ENCODE assay signal across 1 cellular context in the genomic region with DNA sequence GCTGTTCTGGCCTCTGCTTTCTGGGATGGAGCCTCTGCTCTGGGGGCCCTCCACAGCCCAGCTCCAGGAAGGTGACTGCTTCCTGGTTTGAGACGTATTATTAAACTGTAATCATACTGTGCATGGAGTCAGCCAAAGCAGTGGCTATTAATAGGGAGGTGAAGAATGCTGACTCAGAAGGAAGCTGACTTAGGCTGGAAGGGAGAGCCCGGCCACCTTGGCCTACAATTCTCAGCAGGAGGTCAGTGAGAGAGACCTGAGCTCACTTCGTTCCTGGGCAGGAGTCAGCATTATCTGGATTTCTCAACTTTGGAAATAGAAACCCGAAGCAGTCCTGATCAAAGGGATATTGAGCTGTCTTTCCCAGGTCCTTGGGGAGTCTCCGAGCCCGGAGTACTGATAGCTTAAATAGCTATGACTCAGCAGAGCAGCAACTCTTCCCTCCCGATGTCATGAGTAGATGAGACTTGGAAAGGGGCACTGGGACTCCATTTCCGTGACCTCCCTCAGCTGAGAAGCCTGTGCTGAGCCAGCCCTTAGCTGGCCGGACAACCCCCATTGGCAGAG.
TF ChIP-seq lines count a peak whose summit lies in the region.

No MANE protein-coding gene starts in this region.

TF ChIP-seq in K562, 482 proteins besides CTCF, POLR2A, EP300 and RAD21 (continued from another document and continues in another):
- TF ChIP-seq, protein P1, sequence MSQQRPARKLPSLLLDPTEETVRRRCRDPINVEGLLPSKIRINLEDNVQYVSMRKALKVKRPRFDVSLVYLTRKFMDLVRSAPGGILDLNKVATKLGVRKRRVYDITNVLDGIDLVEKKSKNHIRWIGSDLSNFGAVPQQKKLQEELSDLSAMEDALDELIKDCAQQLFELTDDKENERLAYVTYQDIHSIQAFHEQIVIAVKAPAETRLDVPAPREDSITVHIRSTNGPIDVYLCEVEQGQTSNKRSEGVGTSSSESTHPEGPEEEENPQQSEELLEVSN (IDR thresholded peaks at IDR 0.05; ENCODE audit: borderline replicate concordance in 1 of 2, extremely low read depth in 1 of 2, insufficient read depth in 1 of 2, insufficient read length in 1 of 2, low read depth in 1 of 2, low read length in 1 of 2, poor library complexity in 1 of 2, severe bottlenecking in 1 of 2) = peak; percentile 17 to 68
- TF ChIP-seq DPF2 (IDR thresholded peaks at IDR 0.05) (peak; percentile 85), HNRNPL (IDR thresholded peaks at IDR 0.05; ENCODE audit: low read depth, low read length) (no peak), GABPB1 (CRISPR knock-in tag; IDR thresholded peaks at IDR 0.05) (no peak), POLR3A (IDR thresholded peaks at IDR 0.05; ENCODE audit: borderline replicate concordance, extremely low read depth, insufficient read depth, insufficient read length) (no peak), MTA3 (IDR thresholded peaks at IDR 0.05; ENCODE audit: borderline replicate concordance) (peak; percentile 45; the same call in 1 of the 2 replicates), ZC3H11A (IDR thresholded peaks at IDR 0.05; ENCODE audit: low read depth, low read length) (no peak), ZC3H8 (IDR thresholded peaks at IDR 0.05) (no peak), ZFX (CRISPR knock-in tag; IDR thresholded peaks at IDR 0.05) (no peak), HDAC8 (tag; IDR thresholded peaks at IDR 0.05) (0 out of 2 replicates have a peak, but pooled peaks have one; percentile 41), SMC3 (conservative IDR thresholded peaks at IDR 0.05; ENCODE audit: insufficient read depth, low read depth, low read length) (no peak), MYNN (IDR thresholded peaks at IDR 0.05) (no peak), MYNN (CRISPR knock-in tag; IDR thresholded peaks at IDR 0.05) (no peak), MAFF (IDR thresholded peaks at IDR 0.05; ENCODE audit: low read length) (peak; percentile 92), NBN (IDR thresholded peaks at IDR 0.05; ENCODE audit: low read depth) (0 out of 2 replicates have a peak, but pooled peaks have one; percentile 25), CREBBP (IDR thresholded peaks at IDR 0.05; ENCODE audit: low read depth, low read length) (no peak), ZNF589 (CRISPR knock-in tag; IDR thresholded peaks at IDR 0.05; ENCODE audit: low read depth) (no peak), ZSCAN29 (IDR thresholded peaks at IDR 0.05) (no peak), ARID1B (IDR thresholded peaks at IDR 0.05) (peak; percentile 75), NFE2L1 (tag; IDR thresholded peaks at IDR 0.05; ENCODE audit: borderline replicate concordance, low read depth) (peak; percentile 52; the same call in 1 of the 2 replicates), HLTF (IDR thresholded peaks at IDR 0.05) (no peak), LEF1 (IDR thresholded peaks at IDR 0.05) (0 out of 2 replicates have a peak, but pooled peaks have one; percentile 29), HDAC3 (IDR thresholded peaks at IDR 0.05; ENCODE audit: borderline replicate concordance, partially characterized antibody) (no peak), ESRRA (IDR thresholded peaks at IDR 0.05; ENCODE audit: borderline replicate concordance, low read depth) (no peak)
- TF ChIP-seq, protein P2, sequence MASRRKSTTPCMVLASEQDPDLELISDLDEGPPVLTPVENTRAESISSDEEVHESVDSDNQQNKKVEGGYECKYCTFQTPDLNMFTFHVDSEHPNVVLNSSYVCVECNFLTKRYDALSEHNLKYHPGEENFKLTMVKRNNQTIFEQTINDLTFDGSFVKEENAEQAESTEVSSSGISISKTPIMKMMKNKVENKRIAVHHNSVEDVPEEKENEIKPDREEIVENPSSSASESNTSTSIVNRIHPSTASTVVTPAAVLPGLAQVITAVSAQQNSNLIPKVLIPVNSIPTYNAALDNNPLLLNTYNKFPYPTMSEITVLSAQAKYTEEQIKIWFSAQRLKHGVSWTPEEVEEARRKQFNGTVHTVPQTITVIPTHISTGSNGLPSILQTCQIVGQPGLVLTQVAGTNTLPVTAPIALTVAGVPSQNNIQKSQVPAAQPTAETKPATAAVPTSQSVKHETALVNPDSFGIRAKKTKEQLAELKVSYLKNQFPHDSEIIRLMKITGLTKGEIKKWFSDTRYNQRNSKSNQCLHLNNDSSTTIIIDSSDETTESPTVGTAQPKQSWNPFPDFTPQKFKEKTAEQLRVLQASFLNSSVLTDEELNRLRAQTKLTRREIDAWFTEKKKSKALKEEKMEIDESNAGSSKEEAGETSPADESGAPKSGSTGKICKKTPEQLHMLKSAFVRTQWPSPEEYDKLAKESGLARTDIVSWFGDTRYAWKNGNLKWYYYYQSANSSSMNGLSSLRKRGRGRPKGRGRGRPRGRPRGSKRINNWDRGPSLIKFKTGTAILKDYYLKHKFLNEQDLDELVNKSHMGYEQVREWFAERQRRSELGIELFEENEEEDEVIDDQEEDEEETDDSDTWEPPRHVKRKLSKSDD (conservative IDR thresholded peaks at IDR 0.05; ENCODE audit: low read length) = no peak
- TF ChIP-seq, protein P3, sequence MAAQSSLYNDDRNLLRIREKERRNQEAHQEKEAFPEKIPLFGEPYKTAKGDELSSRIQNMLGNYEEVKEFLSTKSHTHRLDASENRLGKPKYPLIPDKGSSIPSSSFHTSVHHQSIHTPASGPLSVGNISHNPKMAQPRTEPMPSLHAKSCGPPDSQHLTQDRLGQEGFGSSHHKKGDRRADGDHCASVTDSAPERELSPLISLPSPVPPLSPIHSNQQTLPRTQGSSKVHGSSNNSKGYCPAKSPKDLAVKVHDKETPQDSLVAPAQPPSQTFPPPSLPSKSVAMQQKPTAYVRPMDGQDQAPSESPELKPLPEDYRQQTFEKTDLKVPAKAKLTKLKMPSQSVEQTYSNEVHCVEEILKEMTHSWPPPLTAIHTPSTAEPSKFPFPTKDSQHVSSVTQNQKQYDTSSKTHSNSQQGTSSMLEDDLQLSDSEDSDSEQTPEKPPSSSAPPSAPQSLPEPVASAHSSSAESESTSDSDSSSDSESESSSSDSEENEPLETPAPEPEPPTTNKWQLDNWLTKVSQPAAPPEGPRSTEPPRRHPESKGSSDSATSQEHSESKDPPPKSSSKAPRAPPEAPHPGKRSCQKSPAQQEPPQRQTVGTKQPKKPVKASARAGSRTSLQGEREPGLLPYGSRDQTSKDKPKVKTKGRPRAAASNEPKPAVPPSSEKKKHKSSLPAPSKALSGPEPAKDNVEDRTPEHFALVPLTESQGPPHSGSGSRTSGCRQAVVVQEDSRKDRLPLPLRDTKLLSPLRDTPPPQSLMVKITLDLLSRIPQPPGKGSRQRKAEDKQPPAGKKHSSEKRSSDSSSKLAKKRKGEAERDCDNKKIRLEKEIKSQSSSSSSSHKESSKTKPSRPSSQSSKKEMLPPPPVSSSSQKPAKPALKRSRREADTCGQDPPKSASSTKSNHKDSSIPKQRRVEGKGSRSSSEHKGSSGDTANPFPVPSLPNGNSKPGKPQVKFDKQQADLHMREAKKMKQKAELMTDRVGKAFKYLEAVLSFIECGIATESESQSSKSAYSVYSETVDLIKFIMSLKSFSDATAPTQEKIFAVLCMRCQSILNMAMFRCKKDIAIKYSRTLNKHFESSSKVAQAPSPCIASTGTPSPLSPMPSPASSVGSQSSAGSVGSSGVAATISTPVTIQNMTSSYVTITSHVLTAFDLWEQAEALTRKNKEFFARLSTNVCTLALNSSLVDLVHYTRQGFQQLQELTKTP (IDR thresholded peaks at IDR 0.05; ENCODE audit: low read depth in 1 of 2, partially characterized antibody in 2 of 2) = peak in 1 of 2 experiments; percentile 42
- TF ChIP-seq, protein P4, sequence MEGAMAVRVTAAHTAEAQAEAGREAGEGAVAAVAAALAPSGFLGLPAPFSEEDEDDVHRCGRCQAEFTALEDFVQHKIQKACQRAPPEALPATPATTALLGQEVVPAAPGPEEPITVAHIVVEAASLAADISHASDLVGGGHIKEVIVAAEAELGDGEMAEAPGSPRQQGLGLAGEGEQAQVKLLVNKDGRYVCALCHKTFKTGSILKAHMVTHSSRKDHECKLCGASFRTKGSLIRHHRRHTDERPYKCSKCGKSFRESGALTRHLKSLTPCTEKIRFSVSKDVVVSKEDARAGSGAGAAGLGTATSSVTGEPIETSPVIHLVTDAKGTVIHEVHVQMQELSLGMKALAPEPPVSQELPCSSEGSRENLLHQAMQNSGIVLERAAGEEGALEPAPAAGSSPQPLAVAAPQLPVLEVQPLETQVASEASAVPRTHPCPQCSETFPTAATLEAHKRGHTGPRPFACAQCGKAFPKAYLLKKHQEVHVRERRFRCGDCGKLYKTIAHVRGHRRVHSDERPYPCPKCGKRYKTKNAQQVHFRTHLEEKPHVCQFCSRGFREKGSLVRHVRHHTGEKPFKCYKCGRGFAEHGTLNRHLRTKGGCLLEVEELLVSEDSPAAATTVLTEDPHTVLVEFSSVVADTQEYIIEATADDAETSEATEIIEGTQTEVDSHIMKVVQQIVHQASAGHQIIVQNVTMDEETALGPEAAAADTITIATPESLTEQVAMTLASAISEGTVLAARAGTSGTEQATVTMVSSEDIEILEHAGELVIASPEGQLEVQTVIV (CRISPR knock-in tag; IDR thresholded peaks at IDR 0.05; ENCODE audit: borderline replicate concordance) = no peak
- TF ChIP-seq, protein P5, sequence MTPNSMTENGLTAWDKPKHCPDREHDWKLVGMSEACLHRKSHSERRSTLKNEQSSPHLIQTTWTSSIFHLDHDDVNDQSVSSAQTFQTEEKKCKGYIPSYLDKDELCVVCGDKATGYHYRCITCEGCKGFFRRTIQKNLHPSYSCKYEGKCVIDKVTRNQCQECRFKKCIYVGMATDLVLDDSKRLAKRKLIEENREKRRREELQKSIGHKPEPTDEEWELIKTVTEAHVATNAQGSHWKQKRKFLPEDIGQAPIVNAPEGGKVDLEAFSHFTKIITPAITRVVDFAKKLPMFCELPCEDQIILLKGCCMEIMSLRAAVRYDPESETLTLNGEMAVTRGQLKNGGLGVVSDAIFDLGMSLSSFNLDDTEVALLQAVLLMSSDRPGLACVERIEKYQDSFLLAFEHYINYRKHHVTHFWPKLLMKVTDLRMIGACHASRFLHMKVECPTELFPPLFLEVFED (CRISPR knock-in tag; conservative IDR thresholded peaks at IDR 0.05) = no peak
- TF ChIP-seq, protein P6, sequence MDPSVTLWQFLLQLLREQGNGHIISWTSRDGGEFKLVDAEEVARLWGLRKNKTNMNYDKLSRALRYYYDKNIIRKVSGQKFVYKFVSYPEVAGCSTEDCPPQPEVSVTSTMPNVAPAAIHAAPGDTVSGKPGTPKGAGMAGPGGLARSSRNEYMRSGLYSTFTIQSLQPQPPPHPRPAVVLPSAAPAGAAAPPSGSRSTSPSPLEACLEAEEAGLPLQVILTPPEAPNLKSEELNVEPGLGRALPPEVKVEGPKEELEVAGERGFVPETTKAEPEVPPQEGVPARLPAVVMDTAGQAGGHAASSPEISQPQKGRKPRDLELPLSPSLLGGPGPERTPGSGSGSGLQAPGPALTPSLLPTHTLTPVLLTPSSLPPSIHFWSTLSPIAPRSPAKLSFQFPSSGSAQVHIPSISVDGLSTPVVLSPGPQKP (CRISPR knock-in tag; IDR thresholded peaks at IDR 0.05) = no peak
- TF ChIP-seq, protein P7, sequence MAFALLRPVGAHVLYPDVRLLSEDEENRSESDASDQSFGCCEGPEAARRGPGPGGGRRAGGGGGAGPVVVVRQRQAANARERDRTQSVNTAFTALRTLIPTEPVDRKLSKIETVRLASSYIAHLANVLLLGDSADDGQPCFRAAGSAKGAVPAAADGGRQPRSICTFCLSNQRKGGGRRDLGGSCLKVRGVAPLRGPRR (CRISPR knock-in tag; IDR thresholded peaks at IDR 0.05) = no peak
- TF ChIP-seq, protein P8, sequence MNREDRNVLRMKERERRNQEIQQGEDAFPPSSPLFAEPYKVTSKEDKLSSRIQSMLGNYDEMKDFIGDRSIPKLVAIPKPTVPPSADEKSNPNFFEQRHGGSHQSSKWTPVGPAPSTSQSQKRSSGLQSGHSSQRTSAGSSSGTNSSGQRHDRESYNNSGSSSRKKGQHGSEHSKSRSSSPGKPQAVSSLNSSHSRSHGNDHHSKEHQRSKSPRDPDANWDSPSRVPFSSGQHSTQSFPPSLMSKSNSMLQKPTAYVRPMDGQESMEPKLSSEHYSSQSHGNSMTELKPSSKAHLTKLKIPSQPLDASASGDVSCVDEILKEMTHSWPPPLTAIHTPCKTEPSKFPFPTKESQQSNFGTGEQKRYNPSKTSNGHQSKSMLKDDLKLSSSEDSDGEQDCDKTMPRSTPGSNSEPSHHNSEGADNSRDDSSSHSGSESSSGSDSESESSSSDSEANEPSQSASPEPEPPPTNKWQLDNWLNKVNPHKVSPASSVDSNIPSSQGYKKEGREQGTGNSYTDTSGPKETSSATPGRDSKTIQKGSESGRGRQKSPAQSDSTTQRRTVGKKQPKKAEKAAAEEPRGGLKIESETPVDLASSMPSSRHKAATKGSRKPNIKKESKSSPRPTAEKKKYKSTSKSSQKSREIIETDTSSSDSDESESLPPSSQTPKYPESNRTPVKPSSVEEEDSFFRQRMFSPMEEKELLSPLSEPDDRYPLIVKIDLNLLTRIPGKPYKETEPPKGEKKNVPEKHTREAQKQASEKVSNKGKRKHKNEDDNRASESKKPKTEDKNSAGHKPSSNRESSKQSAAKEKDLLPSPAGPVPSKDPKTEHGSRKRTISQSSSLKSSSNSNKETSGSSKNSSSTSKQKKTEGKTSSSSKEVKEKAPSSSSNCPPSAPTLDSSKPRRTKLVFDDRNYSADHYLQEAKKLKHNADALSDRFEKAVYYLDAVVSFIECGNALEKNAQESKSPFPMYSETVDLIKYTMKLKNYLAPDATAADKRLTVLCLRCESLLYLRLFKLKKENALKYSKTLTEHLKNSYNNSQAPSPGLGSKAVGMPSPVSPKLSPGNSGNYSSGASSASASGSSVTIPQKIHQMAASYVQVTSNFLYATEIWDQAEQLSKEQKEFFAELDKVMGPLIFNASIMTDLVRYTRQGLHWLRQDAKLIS (CRISPR knock-in tag; IDR thresholded peaks at IDR 0.05) = no peak
- TF ChIP-seq, protein P9, sequence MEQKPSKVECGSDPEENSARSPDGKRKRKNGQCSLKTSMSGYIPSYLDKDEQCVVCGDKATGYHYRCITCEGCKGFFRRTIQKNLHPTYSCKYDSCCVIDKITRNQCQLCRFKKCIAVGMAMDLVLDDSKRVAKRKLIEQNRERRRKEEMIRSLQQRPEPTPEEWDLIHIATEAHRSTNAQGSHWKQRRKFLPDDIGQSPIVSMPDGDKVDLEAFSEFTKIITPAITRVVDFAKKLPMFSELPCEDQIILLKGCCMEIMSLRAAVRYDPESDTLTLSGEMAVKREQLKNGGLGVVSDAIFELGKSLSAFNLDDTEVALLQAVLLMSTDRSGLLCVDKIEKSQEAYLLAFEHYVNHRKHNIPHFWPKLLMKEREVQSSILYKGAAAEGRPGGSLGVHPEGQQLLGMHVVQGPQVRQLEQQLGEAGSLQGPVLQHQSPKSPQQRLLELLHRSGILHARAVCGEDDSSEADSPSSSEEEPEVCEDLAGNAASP (IDR thresholded peaks at IDR 0.05) = no peak
- TF ChIP-seq, protein P10, sequence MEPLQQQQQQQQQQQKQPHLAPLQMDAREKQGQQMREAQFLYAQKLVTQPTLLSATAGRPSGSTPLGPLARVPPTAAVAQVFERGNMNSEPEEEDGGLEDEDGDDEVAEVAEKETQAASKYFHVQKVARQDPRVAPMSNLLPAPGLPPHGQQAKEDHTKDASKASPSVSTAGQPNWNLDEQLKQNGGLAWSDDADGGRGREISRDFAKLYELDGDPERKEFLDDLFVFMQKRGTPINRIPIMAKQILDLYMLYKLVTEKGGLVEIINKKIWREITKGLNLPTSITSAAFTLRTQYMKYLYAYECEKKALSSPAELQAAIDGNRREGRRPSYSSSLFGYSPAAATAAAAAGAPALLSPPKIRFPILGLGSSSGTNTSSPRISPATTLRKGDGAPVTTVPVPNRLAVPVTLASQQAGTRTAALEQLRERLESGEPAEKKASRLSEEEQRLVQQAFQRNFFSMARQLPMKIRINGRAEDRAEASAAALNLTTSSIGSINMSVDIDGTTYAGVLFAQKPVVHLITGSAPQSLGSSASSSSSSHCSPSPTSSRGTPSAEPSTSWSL (CRISPR knock-in tag; IDR thresholded peaks at IDR 0.05; ENCODE audit: borderline replicate concordance) = no peak
